26 cellular contexts compared by ENCODE assay signal in the genomic region with DNA sequence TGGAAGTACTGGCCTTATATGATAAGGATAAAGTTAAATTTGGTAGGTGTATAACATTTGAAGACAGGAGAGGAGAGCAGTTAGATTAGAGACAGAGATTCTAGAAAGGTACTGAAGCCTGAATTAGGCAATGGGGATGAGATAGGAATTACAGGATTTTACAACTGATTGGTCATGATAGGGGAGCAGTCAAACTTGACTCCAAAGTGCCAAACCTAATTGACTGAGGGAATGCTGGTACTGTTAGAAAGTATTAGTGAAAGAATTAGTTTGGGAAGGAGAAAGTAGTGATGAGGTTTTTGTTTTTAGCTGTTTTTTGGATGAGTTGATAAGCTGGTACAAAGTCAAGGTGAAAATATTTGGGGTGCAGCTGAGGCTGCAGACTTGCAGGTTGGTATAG.
"Had no signal": no experiment of that assay in that cellular context is flagged by ENCODE, and none has a peak within 500 bp of the region (broad histone marks: within the 10 kb centered on the region; RNA-seq: fewer than 3 reads in every experiment).

No MANE protein-coding gene starts in this region.

- H3K27me3 Mint-ChIP-seq: activated T-helper 17 cell treated with anti-CD3 and anti-CD28 coated beads, Interleukin-2, amount 50 U/mL, for 72 hours; naive thymus-derived CD8-positive, alpha-beta T cell; progenitor cell of endocrine pancreas had no signal

- H3K27ac Mint-ChIP-seq: activated CD8-positive, alpha-beta T cell treated with anti-CD3 and anti-CD28 coated beads, Interleukin-2, amount 10 ng/mL, durations not matched to agents 7 days and 5 days; activated naive CD4-positive, alpha-beta T cell treated with anti-CD3 and anti-CD28 coated beads, Interleukin-2, amount 50 U/mL, for 72 hours; activated T-helper 17 cell treated with anti-CD3 and anti-CD28 coated beads, Interleukin-2, amount 50 U/mL, for 72 hours; mesothelial cell of epicardium; neural progenitor cell; progenitor cell of endocrine pancreas had no signal

- H3K27me3 ChIP-seq: brain microvascular endothelial cell, left lung, neural progenitor cell, stomach, upper lobe of left lung had no signal

- ATAC-seq: activated CD8-positive, alpha-beta T cell treated with anti-CD3 and anti-CD28 coated beads, Interleukin-2, amount 10 ng/mL, durations not matched to agents 7 days and 5 days; activated naive CD4-positive, alpha-beta T cell treated with anti-CD3 and anti-CD28 coated beads, Interleukin-2, amount 50 U/mL, for 72 hours; activated T-helper 17 cell treated with anti-CD3 and anti-CD28 coated beads, Interleukin-2, amount 50 U/mL, for 72 hours; esophagus mucosa; left lung; naive thymus-derived CD8-positive, alpha-beta T cell had no signal

- H3K27ac ChIP-seq: brain microvascular endothelial cell, left lung, neural progenitor cell, stomach, upper lobe of left lung had no signal

- H3K4me3 ChIP-seq: left lung, lung, neural progenitor cell, stomach, upper lobe of left lung had no signal

- H3K36me3 ChIP-seq: brain microvascular endothelial cell, neural progenitor cell, upper lobe of left lung had no signal

- H3K4me3 Mint-ChIP-seq: activated CD8-positive, alpha-beta T cell treated with anti-CD3 and anti-CD28 coated beads, Interleukin-2, amount 10 ng/mL, durations not matched to agents 7 days and 5 days; activated T-helper 17 cell treated with anti-CD3 and anti-CD28 coated beads, Interleukin-2, amount 50 U/mL, for 72 hours; immature natural killer cell; mesothelial cell of epicardium; naive thymus-derived CD8-positive, alpha-beta T cell; neural progenitor cell had no signal

- H3K9me3 ChIP-seq: left lung, stomach, upper lobe of left lung had no signal

- H3K9me3 Mint-ChIP-seq: activated naive CD4-positive, alpha-beta T cell treated with anti-CD3 and anti-CD28 coated beads, Interleukin-2, amount 50 U/mL, for 72 hours; activated T-helper 17 cell treated with anti-CD3 and anti-CD28 coated beads, Interleukin-2, amount 50 U/mL, for 72 hours; immature natural killer cell; mesothelial cell of epicardium; naive thymus-derived CD8-positive, alpha-beta T cell; neural progenitor cell had no signal

- H3K36me3 Mint-ChIP-seq: activated naive CD4-positive, alpha-beta T cell treated with anti-CD3 and anti-CD28 coated beads, Interleukin-2, amount 50 U/mL, for 72 hours; immature natural killer cell had no signal

- DNase-seq: activated CD4-positive, alpha-beta T cell treated with anti-CD3 and anti-CD28 coated beads for 1 hour; activated CD4-positive, alpha-beta T cell treated with anti-CD3 and anti-CD28 coated beads, Interleukin-2, amount 50 U/mL, for 1 hour; activated CD8-positive, alpha-beta T cell treated with anti-CD3 and anti-CD28 coated beads, Interleukin-2, amount 10 ng/mL, durations not matched to agents 7 days and 5 days; aorta; brain microvascular endothelial cell; caudate nucleus; dermis blood vessel endothelial cell; effector CD8-positive, alpha-beta T cell; foreskin melanocyte; immature natural killer cell; kidney glomerular epithelial cell; left lung; naive thymus-derived CD8-positive, alpha-beta T cell; retina; stimulated activated CD4-positive, alpha-beta T cell treated with anti-CD3 and anti-CD28 coated beads, Interleukin-4, amount 100 ng/mL, for 1 hour; stomach; T-helper 1 cell; T-helper 9 cell; upper lobe of left lung had no signal
